In the genomic region with DNA sequence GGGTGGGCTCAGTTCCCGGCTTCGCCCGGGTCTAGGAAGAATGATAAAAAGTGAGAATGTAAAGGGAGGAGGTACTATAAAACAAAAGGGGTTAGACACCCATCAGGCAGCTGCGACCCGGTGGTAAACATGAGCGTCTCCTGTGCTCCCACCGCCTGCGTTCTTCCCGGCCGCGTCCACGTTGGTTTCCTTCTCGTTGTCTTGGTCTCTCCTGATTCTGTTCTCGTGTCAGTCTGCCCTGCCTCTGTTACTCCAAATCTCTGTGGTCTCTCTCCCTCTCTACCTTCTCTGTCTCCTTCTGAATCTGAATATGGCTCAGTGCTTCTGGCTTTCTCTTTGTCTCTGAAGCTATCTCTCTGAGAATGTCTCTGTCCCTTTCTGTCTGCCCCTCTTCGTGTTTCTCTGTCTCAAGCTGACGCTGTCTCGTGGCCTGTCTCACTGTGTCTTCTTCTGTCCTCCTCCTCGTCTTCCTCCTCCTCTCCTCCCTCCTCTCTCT, we compare ENCODE assay signal across 8 cellular contexts. TPM values are rescaled to one million over a fixed set of nuclear protein-coding genes. Genes with fewer than 3 reads are reported as not detected.
DNase-seq lines count a peak whose midpoint lies in the region; ATAC-seq, FAIRE-seq and TF ChIP-seq lines count a peak whose summit lies in the region.

No MANE protein-coding gene starts in this region.

- H3K27ac Mint-ChIP-seq in T-helper 2 cell treated with Interferon-gamma antibody and Interleukin-4, amounts not matched to agents 5 μg/mL and 100 μg/mL, for 36 hours, result no peak overlapping the region

- 3 to 7% (median 6%) methylated on average over 18 of the region's 18 CpGs for WGBS in small intestine, 3 donors

- peak overlapping the region; percentile 14 to 36 for H3K9ac ChIP-seq in stomach smooth muscle (ENCODE audit: low read length in 2 of 2)

- H3K4me1 Mint-ChIP-seq in T-helper 2 cell treated with Interferon-gamma antibody and Interleukin-4, amounts not matched to agents 5 μg/mL and 100 μg/mL, for 36 hours (ENCODE audit: low read depth), result peaks cover 3% of the 10 kb centered on the region

- peak overlapping the region; percentile 56 to 66 for H3K4me3 ChIP-seq in stomach smooth muscle (ENCODE audit: low read length in 2 of 2)
- peak overlapping the region in 1 of 2 donors; percentile 26 for H3K4me3 ChIP-seq in small intestine (ENCODE audit: low read depth in 1 of 2, low read length in 2 of 2)

- no peaks in the 10 kb centered on the region for H3K9me3 Mint-ChIP-seq in T-helper 2 cell treated with Interferon-gamma antibody and Interleukin-4, amounts not matched to agents 5 μg/mL and 100 μg/mL, for 36 hours

- H3K4me1 ChIP-seq in stomach smooth muscle (ENCODE audit: control insufficient read depth, insufficient read depth, low read length), result peaks cover 23% of the 10 kb centered on the region
- H3K4me1 ChIP-seq in small intestine (ENCODE audit: control insufficient read depth in 2 of 2, insufficient read depth in 1 of 2, low read depth in 1 of 2, low read length in 1 of 2), result no peaks in the 10 kb centered on the region

- ATAC-seq in SK-N-SH treated with all-trans-retinoic acid at 6 μM for 48 hours, result peak; percentile 10; the same call in 2 of the 3 replicates
- no peak for ATAC-seq in left lobe of liver

- DNase-seq in T-helper 2 cell treated with Interferon-gamma antibody and Interleukin-4, amounts not matched to agents 5 μg/mL and 100 μg/mL, for 36 hours (ENCODE audit: low spot score), result no peak
- no peak for DNase-seq in T-helper 2 cell
- DNase-seq in iPS-NIHi7 (ENCODE audit: extremely low spot score), result peak; percentile 31
- no peak for DNase-seq in left lobe of liver (ENCODE audit: low spot score)
- no peak for DNase-seq in RPMI8226
- no peak for DNase-seq in small intestine

- H3K27ac ChIP-seq in stomach smooth muscle (ENCODE audit: low read length) (peak overlapping the region; percentile 66), small intestine (ENCODE audit: low read depth in 1 of 2, low read length in 1 of 2) (peak overlapping the region in 1 of 2 donors; percentile 79)

- no peaks in the 10 kb centered on the region for H3K36me3 Mint-ChIP-seq in T-helper 2 cell treated with Interferon-gamma antibody and Interleukin-4, amounts not matched to agents 5 μg/mL and 100 μg/mL, for 36 hours (ENCODE audit: low read depth)

- H3K27me3 ChIP-seq in stomach smooth muscle (ENCODE audit: control insufficient read depth in 1 of 2, insufficient read depth in 2 of 2, low read length in 2 of 2) (peaks cover 0 to 2% of the 10 kb centered on the region in 2 donors), small intestine (ENCODE audit: control insufficient read depth in 2 of 2, insufficient read depth in 2 of 2, low read length in 2 of 2) (peaks cover 3 to 11% of the 10 kb centered on the region in 2 donors)

- H3K36me3 ChIP-seq in stomach smooth muscle (ENCODE audit: control insufficient read depth in 2 of 2, insufficient read depth in 2 of 2, low read length in 2 of 2), result no peaks in the 10 kb centered on the region
- no peaks in the 10 kb centered on the region for H3K36me3 ChIP-seq in small intestine (ENCODE audit: control insufficient read depth in 2 of 2, insufficient read depth in 2 of 2, low read length in 2 of 2)

- H3K9me3 ChIP-seq in stomach smooth muscle (ENCODE audit: control insufficient read depth in 2 of 2, low read length in 2 of 2) (no peaks in the 10 kb centered on the region), small intestine (ENCODE audit: control insufficient read depth, low read depth) (no peaks in the 10 kb centered on the region)

- peak overlapping the region; percentile 15 for H3K4me3 Mint-ChIP-seq in T-helper 2 cell treated with Interferon-gamma antibody and Interleukin-4, amounts not matched to agents 5 μg/mL and 100 μg/mL, for 36 hours

- H3K27me3 Mint-ChIP-seq in T-helper 2 cell treated with Interferon-gamma antibody and Interleukin-4, amounts not matched to agents 5 μg/mL and 100 μg/mL, for 36 hours (ENCODE audit: low read depth), result peaks cover 71% of the 10 kb centered on the region

- no peak for FAIRE-seq in small intestine (lab: Jason Lieb, UNC)

TF ChIP-seq in SK-N-SH treated with all-trans-retinoic acid at 6 μM for 48 hours, 23 proteins besides CTCF, POLR2A, EP300 and RAD21 (continues in another document):
- TF ChIP-seq, protein P1, sequence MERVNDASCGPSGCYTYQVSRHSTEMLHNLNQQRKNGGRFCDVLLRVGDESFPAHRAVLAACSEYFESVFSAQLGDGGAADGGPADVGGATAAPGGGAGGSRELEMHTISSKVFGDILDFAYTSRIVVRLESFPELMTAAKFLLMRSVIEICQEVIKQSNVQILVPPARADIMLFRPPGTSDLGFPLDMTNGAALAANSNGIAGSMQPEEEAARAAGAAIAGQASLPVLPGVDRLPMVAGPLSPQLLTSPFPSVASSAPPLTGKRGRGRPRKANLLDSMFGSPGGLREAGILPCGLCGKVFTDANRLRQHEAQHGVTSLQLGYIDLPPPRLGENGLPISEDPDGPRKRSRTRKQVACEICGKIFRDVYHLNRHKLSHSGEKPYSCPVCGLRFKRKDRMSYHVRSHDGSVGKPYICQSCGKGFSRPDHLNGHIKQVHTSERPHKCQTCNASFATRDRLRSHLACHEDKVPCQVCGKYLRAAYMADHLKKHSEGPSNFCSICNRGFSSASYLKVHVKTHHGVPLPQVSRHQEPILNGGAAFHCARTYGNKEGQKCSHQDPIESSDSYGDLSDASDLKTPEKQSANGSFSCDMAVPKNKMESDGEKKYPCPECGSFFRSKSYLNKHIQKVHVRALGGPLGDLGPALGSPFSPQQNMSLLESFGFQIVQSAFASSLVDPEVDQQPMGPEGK (CRISPR knock-in tag; IDR thresholded peaks at IDR 0.05; ENCODE audit: borderline replicate concordance), result no peak
- TF ChIP-seq BACH2 (CRISPR knock-in tag; IDR thresholded peaks at IDR 0.05; ENCODE audit: borderline replicate concordance) (no peak), ZNF565 (CRISPR knock-in tag; conservative IDR thresholded peaks at IDR 0.05; ENCODE audit: low read depth) (no peak), GLIS3 (CRISPR knock-in tag; IDR thresholded peaks at IDR 0.05) (no peak), TOX (CRISPR knock-in tag; IDR thresholded peaks at IDR 0.05; ENCODE audit: borderline replicate concordance) (no peak), TCF4 (CRISPR knock-in tag; IDR thresholded peaks at IDR 0.05; ENCODE audit: borderline replicate concordance) (no peak), ZNF70 (CRISPR knock-in tag; IDR thresholded peaks at IDR 0.05) (no peak), RARB (CRISPR knock-in tag; IDR thresholded peaks at IDR 0.05) (no peak), ZNF8 (CRISPR knock-in tag; IDR thresholded peaks at IDR 0.05) (no peak), ESRRG (CRISPR knock-in tag; IDR thresholded peaks at IDR 0.05) (no peak), ZFP3 (CRISPR knock-in tag; IDR thresholded peaks at IDR 0.05) (no peak), SNAI2 (CRISPR knock-in tag; IDR thresholded peaks at IDR 0.05) (no peak), PPARA (CRISPR knock-in tag; IDR thresholded peaks at IDR 0.05; ENCODE audit: borderline replicate concordance) (no peak)
- TF ChIP-seq, protein P2, sequence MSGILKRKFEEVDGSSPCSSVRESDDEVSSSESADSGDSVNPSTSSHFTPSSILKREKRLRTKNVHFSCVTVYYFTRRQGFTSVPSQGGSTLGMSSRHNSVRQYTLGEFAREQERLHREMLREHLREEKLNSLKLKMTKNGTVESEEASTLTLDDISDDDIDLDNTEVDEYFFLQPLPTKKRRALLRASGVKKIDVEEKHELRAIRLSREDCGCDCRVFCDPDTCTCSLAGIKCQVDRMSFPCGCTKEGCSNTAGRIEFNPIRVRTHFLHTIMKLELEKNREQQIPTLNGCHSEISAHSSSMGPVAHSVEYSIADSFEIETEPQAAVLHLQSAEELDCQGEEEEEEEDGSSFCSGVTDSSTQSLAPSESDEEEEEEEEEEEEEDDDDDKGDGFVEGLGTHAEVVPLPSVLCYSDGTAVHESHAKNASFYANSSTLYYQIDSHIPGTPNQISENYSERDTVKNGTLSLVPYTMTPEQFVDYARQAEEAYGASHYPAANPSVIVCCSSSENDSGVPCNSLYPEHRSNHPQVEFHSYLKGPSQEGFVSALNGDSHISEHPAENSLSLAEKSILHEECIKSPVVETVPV (CRISPR knock-in tag; IDR thresholded peaks at IDR 0.05), result no peak
- TF ChIP-seq, protein P3, sequence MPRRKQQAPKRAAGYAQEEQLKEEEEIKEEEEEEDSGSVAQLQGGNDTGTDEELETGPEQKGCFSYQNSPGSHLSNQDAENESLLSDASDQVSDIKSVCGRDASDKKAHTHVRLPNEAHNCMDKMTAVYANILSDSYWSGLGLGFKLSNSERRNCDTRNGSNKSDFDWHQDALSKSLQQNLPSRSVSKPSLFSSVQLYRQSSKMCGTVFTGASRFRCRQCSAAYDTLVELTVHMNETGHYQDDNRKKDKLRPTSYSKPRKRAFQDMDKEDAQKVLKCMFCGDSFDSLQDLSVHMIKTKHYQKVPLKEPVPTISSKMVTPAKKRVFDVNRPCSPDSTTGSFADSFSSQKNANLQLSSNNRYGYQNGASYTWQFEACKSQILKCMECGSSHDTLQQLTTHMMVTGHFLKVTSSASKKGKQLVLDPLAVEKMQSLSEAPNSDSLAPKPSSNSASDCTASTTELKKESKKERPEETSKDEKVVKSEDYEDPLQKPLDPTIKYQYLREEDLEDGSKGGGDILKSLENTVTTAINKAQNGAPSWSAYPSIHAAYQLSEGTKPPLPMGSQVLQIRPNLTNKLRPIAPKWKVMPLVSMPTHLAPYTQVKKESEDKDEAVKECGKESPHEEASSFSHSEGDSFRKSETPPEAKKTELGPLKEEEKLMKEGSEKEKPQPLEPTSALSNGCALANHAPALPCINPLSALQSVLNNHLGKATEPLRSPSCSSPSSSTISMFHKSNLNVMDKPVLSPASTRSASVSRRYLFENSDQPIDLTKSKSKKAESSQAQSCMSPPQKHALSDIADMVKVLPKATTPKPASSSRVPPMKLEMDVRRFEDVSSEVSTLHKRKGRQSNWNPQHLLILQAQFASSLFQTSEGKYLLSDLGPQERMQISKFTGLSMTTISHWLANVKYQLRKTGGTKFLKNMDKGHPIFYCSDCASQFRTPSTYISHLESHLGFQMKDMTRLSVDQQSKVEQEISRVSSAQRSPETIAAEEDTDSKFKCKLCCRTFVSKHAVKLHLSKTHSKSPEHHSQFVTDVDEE (CRISPR knock-in tag; IDR thresholded peaks at IDR 0.05), result no peak
- TF ChIP-seq, protein P4, sequence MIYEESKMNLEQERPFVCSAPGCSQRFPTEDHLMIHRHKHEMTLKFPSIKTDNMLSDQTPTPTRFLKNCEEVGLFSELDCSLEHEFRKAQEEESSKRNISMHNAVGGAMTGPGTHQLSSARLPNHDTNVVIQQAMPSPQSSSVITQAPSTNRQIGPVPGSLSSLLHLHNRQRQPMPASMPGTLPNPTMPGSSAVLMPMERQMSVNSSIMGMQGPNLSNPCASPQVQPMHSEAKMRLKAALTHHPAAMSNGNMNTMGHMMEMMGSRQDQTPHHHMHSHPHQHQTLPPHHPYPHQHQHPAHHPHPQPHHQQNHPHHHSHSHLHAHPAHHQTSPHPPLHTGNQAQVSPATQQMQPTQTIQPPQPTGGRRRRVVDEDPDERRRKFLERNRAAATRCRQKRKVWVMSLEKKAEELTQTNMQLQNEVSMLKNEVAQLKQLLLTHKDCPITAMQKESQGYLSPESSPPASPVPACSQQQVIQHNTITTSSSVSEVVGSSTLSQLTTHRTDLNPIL (CRISPR knock-in tag; IDR thresholded peaks at IDR 0.05; ENCODE audit: low read depth), result no peak

RNA-seq across cellular contexts. Expression of gene FOXP4, which starts 41.6 kb away (rescaled TPM):
- total RNA-seq in left lobe of liver, result 24.6 TPM
- 10 to 100 TPM; 13.8 to 18.5 (median 14.3) TPM for polyA plus RNA-seq in small intestine
